In the genomic region with DNA sequence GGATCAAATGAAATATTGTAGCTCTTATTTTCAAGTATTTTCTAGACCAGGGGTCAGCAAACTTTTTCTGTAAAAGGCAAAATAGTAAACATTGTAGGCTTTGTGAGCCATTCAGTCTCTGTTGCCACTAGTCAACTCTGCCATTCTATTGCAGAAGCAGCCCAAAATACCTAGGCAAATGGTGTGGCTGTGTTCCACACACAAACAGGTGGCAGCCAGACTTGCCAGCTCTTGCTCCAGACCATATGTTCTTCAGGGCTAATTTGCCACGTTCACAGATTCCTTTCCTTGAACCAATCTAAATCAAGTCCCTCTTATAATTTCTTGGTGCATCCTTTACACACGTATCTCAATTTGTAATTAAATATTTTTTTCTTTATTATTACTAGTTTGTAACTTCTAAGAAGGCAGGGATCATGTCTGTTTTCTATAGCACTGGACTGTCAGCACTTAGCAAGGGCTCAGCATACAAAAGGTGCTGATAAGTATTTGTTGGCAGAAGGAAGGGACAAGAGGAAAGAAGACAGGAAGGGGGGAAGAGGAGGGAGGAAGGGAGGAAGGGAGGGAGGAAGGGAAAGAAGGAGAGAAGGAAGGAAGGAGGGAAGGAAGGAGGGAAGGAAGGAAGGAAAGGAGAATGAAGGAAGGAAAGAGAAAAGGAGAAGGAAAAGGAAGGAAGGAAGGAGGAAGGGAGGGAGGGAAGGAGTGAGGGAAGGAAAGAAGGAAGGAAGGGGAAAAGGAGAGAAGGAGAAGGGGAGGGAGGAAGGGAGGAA, we compare ENCODE assay signal across 9 cellular contexts.
DNase-seq lines count a peak whose midpoint lies in the region; ATAC-seq and TF ChIP-seq lines count a peak whose summit lies in the region.
"Had no signal": no experiment of that assay in that cellular context is flagged by ENCODE, and none has a peak within 500 bp of the region (broad histone marks: within the 10 kb centered on the region; RNA-seq: fewer than 3 reads in every experiment).

No MANE protein-coding gene starts in this region.

- no peaks in the 10 kb centered on the region for H3K9me3 ChIP-seq in HEK293 (ENCODE audit: control insufficient read depth, insufficient read depth, low read depth, low read length)
- H3K9me3 ChIP-seq in right cardiac atrium (ENCODE audit: control insufficient read depth, low read length) = no peaks in the 10 kb centered on the region
- H3K9me3 ChIP-seq in A673 (ENCODE audit: low read depth, low read length, poor library complexity, severe bottlenecking) = no peaks in the 10 kb centered on the region

- TF ChIP-seq CTCF in HEK293 (tag by site-specific recombination; IDR thresholded peaks at IDR 0.05) (no peak), A673 (conservative IDR thresholded peaks at IDR 0.05; ENCODE audit: low read depth, low read length) (no peak)

- H3K4me1 ChIP-seq in HEK293 (ENCODE audit: control insufficient read depth, insufficient read depth, low read length) (no peaks in the 10 kb centered on the region), right cardiac atrium (ENCODE audit: control insufficient read depth, insufficient read depth, low read length) (peaks cover 5% of the 10 kb centered on the region), A673 (ENCODE audit: insufficient read depth, low read length, poor library complexity, severe bottlenecking) (no peaks in the 10 kb centered on the region)

- intact Hi-C loops in right cardiac atrium (cut with DNase I) = no loop called here
- intact Hi-C loops in A673 (cut with micrococcal nuclease; ENCODE audit: unreplicated experiment) = no loop called here
- intact Hi-C loops in left colon (cut with DNase I, micrococcal nuclease) = no loop called here

- DNase-seq in NAMALWA (ENCODE audit: low spot score) (peak; percentile 19), right cardiac atrium (no peak), A673 (ENCODE audit: low spot score) (no peak), left colon (no peak), glomerular visceral epithelial cell (ENCODE audit: extremely low spot score) (no peak), DMS153 treated with DMSO at 0.1 percent for 48 hours (lab: John Stamatoyannopoulos, UW; ENCODE audit: unreplicated experiment) (no peak)
- DNase-seq: activated CD4-positive, alpha-beta memory T cell treated with anti-CD3 and anti-CD28 coated beads, Interleukin-2, amount 10 ng/mL, durations not matched to agents 7 days and 5 days had no signal

- H3K4me3 ChIP-seq in HEK293 (ENCODE audit: low read depth, low read length) (no peak overlapping the region), right cardiac atrium (ENCODE audit: low read length) (no peak overlapping the region), A673 (ENCODE audit: low read depth, low read length, poor library complexity, severe bottlenecking) (no peak overlapping the region)

- BruUV-seq in A673 (replicated peaks; lab: Mats Ljungman, UMichigan) = no TSS peak

- H3K27me3 ChIP-seq in right cardiac atrium (ENCODE audit: control insufficient read depth, insufficient read depth) (no peaks in the 10 kb centered on the region), A673 (replicated peaks; ENCODE audit: insufficient read depth, low read depth, low read length, poor library complexity) (no peaks in the 10 kb centered on the region)

- H3K27ac ChIP-seq in HEK293 (ENCODE audit: extremely low read depth, low read depth, low read length) (no peak overlapping the region), right cardiac atrium (ENCODE audit: low read length) (peak overlapping the region; percentile 57), A673 (ENCODE audit: low read depth, low read length, poor library complexity, severe bottlenecking) (no peak overlapping the region)

- POLR2A ChIA-PET in HEK293 (lab: Yijun Ruan, JAX) (no interaction called here), A673 (lab: Charles Lee; ENCODE audit: low non-redundant PET) (interaction anchor here (0.6 kb wide), 1 partner anchor 119 kb away, joined by 5 read pairs; no protein-coding TSS in a partner anchor)

- CTCF ChIA-PET in HEK293 (lab: Yijun Ruan, JAX) (interaction anchor here (0.7 kb wide), 1 partner anchor 49 kb away, joined by 4 read pairs; no protein-coding TSS in a partner anchor), A673 (lab: Charles Lee) (no interaction called here)

- 46% methylated on average over 2 of the region's 2 CpGs for WGBS in right cardiac atrium

- ATAC-seq in GM18873 (IDR thresholded peaks at IDR 0.05; ENCODE audit: low FRiP score, unreplicated experiment) (peak; percentile 79), right cardiac atrium (peak in 1 of 2 donors; percentile 26), left colon (no peak)

- H3K36me3 ChIP-seq in HEK293 (ENCODE audit: control insufficient read depth in 2 of 2, insufficient read depth in 1 of 2, low read length in 2 of 2) = no peaks in the 10 kb centered on the region
- no peaks in the 10 kb centered on the region for H3K36me3 ChIP-seq in A673 (ENCODE audit: insufficient read depth, low read length, poor library complexity, severe bottlenecking)

TF ChIP-seq in HEK293, 187 proteins besides CTCF, POLR2A, EP300 and RAD21:
- TF ChIP-seq ZNF148 (tag by site-specific recombination; IDR thresholded peaks at IDR 0.05; ENCODE audit: borderline replicate concordance) (0 out of 2 replicates have a peak, but pooled peaks have one; percentile 12), ZNF239 (tag by site-specific recombination; IDR thresholded peaks at IDR 0.05) (0 out of 2 replicates have a peak, but pooled peaks have one; percentile 13), ZFP69B (tag by site-specific recombination; IDR thresholded peaks at IDR 0.05) (no peak), ZNF155 (tag by site-specific recombination; IDR thresholded peaks at IDR 0.05) (peak; percentile 61; the same call in 1 of the 2 replicates), ZSCAN16 (tag by site-specific recombination; IDR thresholded peaks at IDR 0.05) (peak; percentile 50; the same call in 1 of the 2 replicates), SCRT2 (tag by site-specific recombination; IDR thresholded peaks at IDR 0.05) (peak; percentile 36; the same call in 1 of the 2 replicates), ZNF366 (tag by site-specific recombination; conservative IDR thresholded peaks at IDR 0.05) (peak; percentile 99), ZNF658 (tag by site-specific recombination; IDR thresholded peaks at IDR 0.05) (no peak)
- TF ChIP-seq, protein P1, sequence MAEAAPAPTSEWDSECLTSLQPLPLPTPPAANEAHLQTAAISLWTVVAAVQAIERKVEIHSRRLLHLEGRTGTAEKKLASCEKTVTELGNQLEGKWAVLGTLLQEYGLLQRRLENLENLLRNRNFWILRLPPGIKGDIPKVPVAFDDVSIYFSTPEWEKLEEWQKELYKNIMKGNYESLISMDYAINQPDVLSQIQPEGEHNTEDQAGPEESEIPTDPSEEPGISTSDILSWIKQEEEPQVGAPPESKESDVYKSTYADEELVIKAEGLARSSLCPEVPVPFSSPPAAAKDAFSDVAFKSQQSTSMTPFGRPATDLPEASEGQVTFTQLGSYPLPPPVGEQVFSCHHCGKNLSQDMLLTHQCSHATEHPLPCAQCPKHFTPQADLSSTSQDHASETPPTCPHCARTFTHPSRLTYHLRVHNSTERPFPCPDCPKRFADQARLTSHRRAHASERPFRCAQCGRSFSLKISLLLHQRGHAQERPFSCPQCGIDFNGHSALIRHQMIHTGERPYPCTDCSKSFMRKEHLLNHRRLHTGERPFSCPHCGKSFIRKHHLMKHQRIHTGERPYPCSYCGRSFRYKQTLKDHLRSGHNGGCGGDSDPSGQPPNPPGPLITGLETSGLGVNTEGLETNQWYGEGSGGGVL (tag by site-specific recombination; IDR thresholded peaks at IDR 0.05) = 0 out of 2 replicates have a peak, but pooled peaks have one; percentile 21
